1 cellular context compared by ENCODE assay signal in genomic region chr2:219509780-219510511, GRCh38.
A peak's percentile ranks its signal among the peaks of the same experiment; 100 is the strongest.
TF ChIP-seq lines count a peak whose summit lies in the region.

No MANE protein-coding gene starts in this region.

TF ChIP-seq in HepG2, 621 proteins besides CTCF, POLR2A, EP300 and RAD21 (continues in another document):
- TF ChIP-seq HMGXB4 (CRISPR knock-in tag; IDR thresholded peaks at IDR 0.05; ENCODE audit: borderline replicate concordance in 1 of 2, low read depth in 1 of 2) (peak; percentile 82 to 85), PAX8 (CRISPR knock-in tag; IDR thresholded peaks at IDR 0.05; ENCODE audit: borderline replicate concordance) (0 out of 2 replicates have a peak, but pooled peaks have one; percentile 10), ZNF883 (CRISPR knock-in tag; IDR thresholded peaks at IDR 0.05; ENCODE audit: not compliant biosample characterization) (no peak), HNF1B (CRISPR knock-in tag; IDR thresholded peaks at IDR 0.05) (0 out of 2 replicates have a peak, but pooled peaks have one; percentile 30), NR2F6 (IDR thresholded peaks at IDR 0.05) (peak; percentile 56; the same call in 1 of the 2 replicates), NR2F6 (CRISPR knock-in tag; IDR thresholded peaks at IDR 0.05) (peak; percentile 66), RFX1 (IDR thresholded peaks at IDR 0.05) (no peak), ZFX (CRISPR knock-in tag; IDR thresholded peaks at IDR 0.05; ENCODE audit: low read depth) (0 out of 2 replicates have a peak, but pooled peaks have one; percentile 5), ZSCAN29 (CRISPR knock-in tag; conservative IDR thresholded peaks at IDR 0.05) (0 out of 2 replicates have a peak, but pooled peaks have one; percentile 58), ZNF556 (CRISPR knock-in tag; IDR thresholded peaks at IDR 0.05; ENCODE audit: borderline replicate concordance) (peak; percentile 18; the same call in 1 of the 2 replicates), ZSCAN31 (CRISPR knock-in tag; IDR thresholded peaks at IDR 0.05; ENCODE audit: low read depth) (no peak), ZNF567 (CRISPR knock-in tag; IDR thresholded peaks at IDR 0.05; ENCODE audit: borderline replicate concordance) (0 out of 2 replicates have a peak, but pooled peaks have one; percentile 9), SAP130 (CRISPR knock-in tag; IDR thresholded peaks at IDR 0.05; ENCODE audit: low read depth) (peak; percentile 27; the same call in 1 of the 2 replicates), HNF4G (IDR thresholded peaks at IDR 0.05; ENCODE audit: borderline replicate concordance, low read depth, low read length) (peak; percentile 18; the same call in 1 of the 2 replicates), HNF4G (CRISPR knock-in tag; IDR thresholded peaks at IDR 0.05; ENCODE audit: borderline replicate concordance, low read depth) (no peak), EZH2 (conservative IDR thresholded peaks at IDR 0.05; ENCODE audit: low read depth, low read length) (0 out of 2 replicates have a peak, but pooled peaks have one; percentile 83), ZBTB25 (CRISPR knock-in tag; IDR thresholded peaks at IDR 0.05) (no peak), ARID4A (CRISPR knock-in tag; IDR thresholded peaks at IDR 0.05; ENCODE audit: borderline replicate concordance) (peak; percentile 59), HNRNPLL (IDR thresholded peaks at IDR 0.05; ENCODE audit: low read depth, low read length, poor library complexity, severe bottlenecking) (peak; percentile 6), EEA1 (CRISPR knock-in tag; IDR thresholded peaks at IDR 0.05; ENCODE audit: borderline replicate concordance) (peak; percentile 87), IKZF5 (CRISPR knock-in tag; IDR thresholded peaks at IDR 0.05) (peak; percentile 25; the same call in 1 of the 2 replicates), ZNF605 (CRISPR knock-in tag; IDR thresholded peaks at IDR 0.05) (0 out of 2 replicates have a peak, but pooled peaks have one; percentile 23), ZNF615 (CRISPR knock-in tag; IDR thresholded peaks at IDR 0.05; ENCODE audit: borderline replicate concordance) (no peak), ZNF746 (CRISPR knock-in tag; IDR thresholded peaks at IDR 0.05) (no peak), ZNF891 (CRISPR knock-in tag; IDR thresholded peaks at IDR 0.05) (0 out of 2 replicates have a peak, but pooled peaks have one; percentile 22), ZNF740 (CRISPR knock-in tag; IDR thresholded peaks at IDR 0.05) (0 out of 2 replicates have a peak, but pooled peaks have one; percentile 58), PRDM15 (CRISPR knock-in tag; IDR thresholded peaks at IDR 0.05) (no peak), ZNF704 (CRISPR knock-in tag; IDR thresholded peaks at IDR 0.05; ENCODE audit: borderline replicate concordance) (0 out of 2 replicates have a peak, but pooled peaks have one; percentile 5), SRSF1 (optimal IDR thresholded peaks at IDR 0.05; ENCODE audit: low read depth, low read length) (peak; percentile 30), XRCC5 (optimal IDR thresholded peaks at IDR 0.05; ENCODE audit: low read length) (peak; percentile 91), NR0B2 (CRISPR knock-in tag; IDR thresholded peaks at IDR 0.05) (0 out of 2 replicates have a peak, but pooled peaks have one; percentile 67), ZNF281 (CRISPR knock-in tag; IDR thresholded peaks at IDR 0.05; ENCODE audit: borderline replicate concordance) (peak; percentile 20; the same call in 1 of the 2 replicates), ZMYM3 (CRISPR knock-in tag; IDR thresholded peaks at IDR 0.05) (0 out of 2 replicates have a peak, but pooled peaks have one; percentile 20), PCBP2 (optimal IDR thresholded peaks at IDR 0.05; ENCODE audit: low read depth, low read length, poor library complexity, severe bottlenecking) (peak; percentile 7), ZNF232 (CRISPR knock-in tag; IDR thresholded peaks at IDR 0.05; ENCODE audit: borderline replicate concordance) (no peak)
